24 cellular contexts compared by ENCODE assay signal in genomic region chr17:67548693-67549092, GRCh38.
"Had no signal": no experiment of that assay in that cellular context is flagged by ENCODE, and none has a peak within 500 bp of the region (broad histone marks: within the 10 kb centered on the region; RNA-seq: fewer than 3 reads in every experiment).

No MANE protein-coding gene starts in this region.

- DNase-seq: activated CD4-positive, alpha-beta T cell treated with anti-CD3 and anti-CD28 coated beads for 1 hour; activated CD4-positive, alpha-beta T cell treated with anti-CD3 and anti-CD28 coated beads, Interleukin-2, amount 50 U/mL, for 1 hour; activated effector memory CD4-positive, alpha-beta T cell treated with anti-CD3 and anti-CD28 coated beads, Interleukin-2, amount 50 U/mL, for 16 hours; activated naive CD8-positive, alpha-beta T cell treated with anti-CD3 and anti-CD28 coated beads for 36 hours; activated T-cell treated with anti-CD3 and anti-CD28 coated beads, Interleukin-2, amount 50 U/mL, for 48 hours; cerebellar nuclear complex; erythroblast; foreskin fibroblast; left ventricle myocardium superior; mammary epithelial cell; small intestine; stimulated activated CD4-positive, alpha-beta T cell treated with anti-CD3 and anti-CD28 coated beads, Interleukin-2, amount 100 ng/mL, for 24 hours; T-helper 1 cell; testis; trophoblast cell; uterus; WERI-Rb-1 had no signal

- H3K4me1 ChIP-seq: parathyroid adenoma, uterus had no signal

- H3K27me3 ChIP-seq: right lobe of liver, testis, uterus had no signal

- H3K36me3 Mint-ChIP-seq: mesothelial cell of epicardium had no signal

- H3K4me3 Mint-ChIP-seq: activated naive CD8-positive, alpha-beta T cell treated with anti-CD3 and anti-CD28 coated beads for 36 hours; mesothelial cell of epicardium; nephron; stimulated activated memory B cell treated with anti-CD40 and anti-IgM and Interleukin-4, amounts not matched to agents 10 μg/mL and 1 μg/mL and 100 μg/mL, for 72 hours had no signal

- H3K4me3 ChIP-seq: coronary artery, right lobe of liver, testis, uterus had no signal

- H3K27ac ChIP-seq: coronary artery, right lobe of liver, WERI-Rb-1 had no signal

- H3K9me3 Mint-ChIP-seq: activated naive CD8-positive, alpha-beta T cell treated with anti-CD3 and anti-CD28 coated beads for 36 hours; mesothelial cell of epicardium; nephron; stimulated activated memory B cell treated with anti-CD40 and anti-IgM and Interleukin-4, amounts not matched to agents 10 μg/mL and 1 μg/mL and 100 μg/mL, for 72 hours had no signal

- ATAC-seq: left ventricle myocardium superior; right lobe of liver; SK-N-SH treated with all-trans-retinoic acid at 6 μM for 48 hours; stimulated activated memory B cell treated with anti-CD40 and anti-IgM and Interleukin-4, amounts not matched to agents 10 μg/mL and 1 μg/mL and 100 μg/mL, for 72 hours had no signal

- H3K9me3 ChIP-seq: right lobe of liver, testis, uterus had no signal

- H3K27ac Mint-ChIP-seq: mesothelial cell of epicardium; stimulated activated memory B cell treated with anti-CD40 and anti-IgM and Interleukin-4, amounts not matched to agents 10 μg/mL and 1 μg/mL and 100 μg/mL, for 72 hours had no signal

- H3K27me3 Mint-ChIP-seq: activated naive CD8-positive, alpha-beta T cell treated with anti-CD3 and anti-CD28 coated beads for 36 hours; stimulated activated memory B cell treated with anti-CD40 and anti-IgM and Interleukin-4, amounts not matched to agents 10 μg/mL and 1 μg/mL and 100 μg/mL, for 72 hours had no signal

- H3K36me3 ChIP-seq: right lobe of liver, uterus, WERI-Rb-1 had no signal
